29 cellular contexts compared by ENCODE assay signal in the genomic region with DNA sequence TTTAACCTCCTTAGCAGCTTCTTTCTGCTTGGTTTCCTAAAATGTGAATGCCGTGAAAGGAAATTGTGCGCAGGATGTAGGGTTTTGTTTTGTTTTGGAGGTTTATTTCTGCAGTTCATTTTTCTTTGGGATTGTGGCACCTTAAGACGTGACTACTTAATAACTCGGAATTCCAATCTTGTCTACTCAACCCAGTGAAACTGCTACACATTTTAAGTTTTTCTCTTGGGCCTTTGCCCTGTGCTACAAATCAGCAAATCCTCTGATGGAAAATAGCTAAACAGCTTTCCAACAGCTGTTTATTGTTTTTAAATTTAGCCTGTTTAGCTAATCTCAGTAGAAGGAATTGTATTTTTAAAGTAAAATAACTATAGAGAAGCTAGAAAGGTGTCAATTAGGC.
"Had no signal": no experiment of that assay in that cellular context is flagged by ENCODE, and none has a peak within 500 bp of the region (broad histone marks: within the 10 kb centered on the region; RNA-seq: fewer than 3 reads in every experiment).

No MANE protein-coding gene starts in this region.

- H3K4me1 ChIP-seq: colonic mucosa, foreskin keratinocyte, pancreas, testis, tibial artery had no signal

- H3K27ac Mint-ChIP-seq: mesothelial cell of epicardium; natural killer cell treated with Interleukin-12 subunit alpha and Interleukin-12 subunit beta and Interleukin-15 and Interleukin-18, amount 100 ng/mL, for 72 hours; progenitor cell of endocrine pancreas; stimulated activated effector memory CD8-positive, alpha-beta T cell treated with anti-CD3 and anti-CD28 coated beads, Interleukin-12 subunit alpha, Interleukin-12 subunit beta, amount 100 ng/mL, for 72 hours; type B pancreatic cell had no signal

- H3K4me3 ChIP-seq: colonic mucosa, esophagus muscularis mucosa, gastroesophageal sphincter, heart left ventricle, hepatocyte, mucosa of descending colon, pancreas, sigmoid colon, testis, tibial artery had no signal

- H3K27ac ChIP-seq: colonic mucosa, esophagus muscularis mucosa, foreskin keratinocyte, gastroesophageal sphincter, heart left ventricle, hepatocyte, neutrophil, pancreas, sigmoid colon, testis, tibial artery had no signal

- H3K9me3 Mint-ChIP-seq: mesothelial cell of epicardium; naive B cell; natural killer cell treated with Interleukin-12 subunit alpha and Interleukin-12 subunit beta and Interleukin-15 and Interleukin-18, amount 100 ng/mL, for 72 hours; neural crest cell; stimulated activated effector memory CD8-positive, alpha-beta T cell treated with anti-CD3 and anti-CD28 coated beads, Interleukin-12 subunit alpha, Interleukin-12 subunit beta, amount 100 ng/mL, for 72 hours; type B pancreatic cell had no signal

- H3K4me3 Mint-ChIP-seq: mesothelial cell of epicardium; naive B cell; natural killer cell treated with Interleukin-12 subunit alpha and Interleukin-12 subunit beta and Interleukin-15 and Interleukin-18, amount 100 ng/mL, for 72 hours; neural crest cell; stimulated activated effector memory CD8-positive, alpha-beta T cell treated with anti-CD3 and anti-CD28 coated beads, Interleukin-12 subunit alpha, Interleukin-12 subunit beta, amount 100 ng/mL, for 72 hours; type B pancreatic cell had no signal

- H3K4me2 ChIP-seq: hepatocyte had no signal

- DNase-seq: colonic mucosa; dermis blood vessel endothelial cell; effector memory CD4-positive, alpha-beta T cell; foreskin keratinocyte; heart left ventricle; kidney; mesenchymal stem cell; mucosa of descending colon; naive B cell; pancreas; sigmoid colon; stimulated activated CD4-positive, alpha-beta T cell treated with anti-CD3 and anti-CD28 coated beads, Interleukin-2, amount 100 ng/mL, for 24 hours; stimulated activated CD4-positive, alpha-beta T cell treated with anti-CD3 and anti-CD28 coated beads, Interleukin-4, amount 100 ng/mL, for 24 hours; stimulated activated naive CD8-positive, alpha-beta T cell treated with anti-CD3 and anti-CD28 coated beads, Interleukin-15, Interleukin-2, amounts not matched to agents 100 U/mL and 50 U/mL, for 24 hours; substantia nigra; testis; tibial artery had no signal

- H3K79me2 ChIP-seq: hepatocyte had no signal

- H3K27me3 Mint-ChIP-seq: naive B cell; natural killer cell treated with Interleukin-12 subunit alpha and Interleukin-12 subunit beta and Interleukin-15 and Interleukin-18, amount 100 ng/mL, for 72 hours; progenitor cell of endocrine pancreas; type B pancreatic cell had no signal

- ATAC-seq: foreskin keratinocyte; gastroesophageal sphincter; heart left ventricle; left lobe of liver; mucosa of descending colon; natural killer cell treated with Interleukin-12 subunit alpha and Interleukin-12 subunit beta and Interleukin-15 and Interleukin-18, amount 100 ng/mL, for 72 hours; pancreas; right cardiac atrium; stimulated activated effector memory CD8-positive, alpha-beta T cell treated with anti-CD3 and anti-CD28 coated beads, Interleukin-12 subunit alpha, Interleukin-12 subunit beta, amount 100 ng/mL, for 72 hours had no signal

- H2AFZ ChIP-seq: hepatocyte had no signal

- H3K4me1 Mint-ChIP-seq: mesothelial cell of epicardium; naive B cell; neural crest cell; stimulated activated effector memory CD8-positive, alpha-beta T cell treated with anti-CD3 and anti-CD28 coated beads, Interleukin-12 subunit alpha, Interleukin-12 subunit beta, amount 100 ng/mL, for 72 hours had no signal

- H3K27me3 ChIP-seq: colonic mucosa, esophagus muscularis mucosa, foreskin keratinocyte, gastroesophageal sphincter, heart left ventricle, hepatocyte, neutrophil, pancreas, sigmoid colon, testis, tibial artery had no signal

- H3K9me3 ChIP-seq: colonic mucosa, esophagus muscularis mucosa, gastroesophageal sphincter, heart left ventricle, mucosa of descending colon, neutrophil, pancreas, sigmoid colon, testis, tibial artery had no signal
